11 cellular contexts compared by ENCODE assay signal in the genomic region with DNA sequence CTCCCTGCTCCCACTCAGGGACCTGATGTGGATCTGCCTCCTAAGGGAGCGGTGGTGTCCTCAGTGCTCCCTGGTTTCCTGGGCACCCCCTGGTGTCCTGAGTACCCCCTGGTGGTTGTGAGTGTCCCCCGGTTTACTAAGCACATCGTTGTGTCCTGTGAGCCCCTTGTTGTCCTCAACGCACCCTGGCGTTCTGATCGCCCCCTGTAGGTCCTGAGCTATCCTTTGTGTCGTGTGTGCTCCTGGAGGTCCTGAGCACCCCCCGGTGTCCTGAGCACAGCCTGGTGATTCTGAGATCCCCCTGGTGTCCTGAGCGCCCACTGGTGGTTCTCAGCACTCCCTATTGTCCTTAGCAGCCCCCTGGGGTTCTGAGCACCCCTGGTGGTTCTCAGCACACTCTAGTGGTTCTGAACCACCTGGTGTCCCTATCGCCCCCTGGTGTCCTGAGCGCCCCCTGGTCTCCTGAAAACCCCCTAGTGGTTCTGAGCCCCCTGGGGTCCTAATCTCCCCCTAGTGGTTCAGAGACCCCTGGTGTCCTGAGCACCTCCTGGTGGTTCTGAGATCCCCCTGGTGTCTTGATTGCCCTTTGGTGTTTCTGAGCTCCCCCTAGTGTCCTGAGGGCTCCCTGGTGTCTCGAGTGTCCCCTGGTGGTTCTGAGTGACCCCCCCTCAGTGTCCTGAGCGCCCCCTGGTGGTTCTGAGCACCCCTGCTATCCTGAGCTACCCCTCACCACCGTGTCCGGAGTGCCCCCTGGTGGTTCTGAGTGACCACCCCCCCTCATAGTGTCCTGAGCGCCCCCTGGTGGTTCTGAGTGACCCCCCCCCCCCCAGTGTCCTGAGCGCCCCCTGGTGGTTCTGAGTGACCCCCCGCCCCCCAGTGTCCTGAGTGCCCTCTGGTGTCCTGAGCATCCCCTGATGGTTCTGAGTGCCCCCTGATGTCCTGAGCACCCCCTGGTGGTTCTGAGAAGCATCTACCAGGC.
DNase-seq lines count a peak whose midpoint lies in the region; ATAC-seq and TF ChIP-seq lines count a peak whose summit lies in the region.
"Had no signal": no experiment of that assay in that cellular context is flagged by ENCODE, and none has a peak within 500 bp of the region (broad histone marks: within the 10 kb centered on the region; RNA-seq: fewer than 3 reads in every experiment).

No MANE protein-coding gene starts in this region.

- H3K27ac ChIP-seq in DND-41 (ENCODE audit: low read length) (peak overlapping the region; percentile 83), trophoblast cell (ENCODE audit: low read depth, low read length) (no peak overlapping the region)
- H3K27ac ChIP-seq: dorsolateral prefrontal cortex, RWPE1 had no signal

- no peaks in the 10 kb centered on the region for H4K20me1 ChIP-seq in DND-41 (ENCODE audit: insufficient read depth, low read length)

- H3K9me3 ChIP-seq in DND-41 (ENCODE audit: insufficient read depth, low read length, severe bottlenecking) (peaks cover 2% of the 10 kb centered on the region), trophoblast cell (ENCODE audit: insufficient read depth, low read depth, low read length) (peaks cover 16% of the 10 kb centered on the region)

- H3K18ac ChIP-seq in trophoblast cell (ENCODE audit: low read length), result no peak overlapping the region

- H4K12ac ChIP-seq in trophoblast cell (ENCODE audit: low read depth, low read length), result no peak overlapping the region

- H3K4me1 ChIP-seq in DND-41 (ENCODE audit: insufficient read depth, low read length), result peaks cover 62% of the 10 kb centered on the region
- H3K4me1 ChIP-seq in trophoblast cell (ENCODE audit: control insufficient read depth in 1 of 2, insufficient read depth in 2 of 2, low read length in 2 of 2), result no peaks in the 10 kb centered on the region

- POLR2A ChIA-PET in HEK293T (lab: Yijun Ruan, JAX), result no interaction called here

- H3K27me3 ChIP-seq in DND-41 (ENCODE audit: insufficient read depth, low read length, poor library complexity), result no peaks in the 10 kb centered on the region
- no peaks in the 10 kb centered on the region for H3K27me3 ChIP-seq in trophoblast cell (ENCODE audit: insufficient read depth, low read length)

- no CpG with 5 or more reads among the region's 18 CpGs for WGBS in trophoblast cell (ENCODE audit: extremely low coverage, insufficient coverage, insufficient read length)

- H4K8ac ChIP-seq in trophoblast cell (ENCODE audit: low read depth, low read length), result no peak overlapping the region

- no peak overlapping the region for H4K91ac ChIP-seq in trophoblast cell (ENCODE audit: low read depth, low read length)

- H3K14ac ChIP-seq in trophoblast cell (ENCODE audit: low read length), result no peak overlapping the region

- no peak overlapping the region for H2BK5ac ChIP-seq in trophoblast cell (ENCODE audit: low read depth, low read length, poor library complexity)

- 0 out of 2 replicates have a peak overlapping the region, but pooled peaks have one; percentile 8 for H3K9ac ChIP-seq in DND-41 (ENCODE audit: low read depth, low read length)
- H3K9ac ChIP-seq in trophoblast cell (ENCODE audit: low read length), result no peak overlapping the region

- no peak overlapping the region for H3K4ac ChIP-seq in trophoblast cell (ENCODE audit: low read depth, low read length)

- H2AFZ ChIP-seq in DND-41 (ENCODE audit: low read depth, low read length) (no peak overlapping the region; the same call in none of the 2 replicates), trophoblast cell (ENCODE audit: insufficient read depth, low read length, poor library complexity) (no peak overlapping the region)

- DNase-seq in DND-41, result peak; percentile 60
- peak; percentile 46 for DNase-seq in MV-4-11 (lab: John Stamatoyannopoulos, UW)
- peak; percentile 63 for DNase-seq in activated T-cell treated with anti-CD3 and anti-CD28 coated beads for 48 hours (ENCODE audit: low read depth)
- DNase-seq in stimulated activated CD4-positive, alpha-beta T cell treated with anti-CD3 and anti-CD28 coated beads, Interleukin-12 subunit alpha, Interleukin-12 subunit beta, amount 100 ng/mL, for 48 hours (ENCODE audit: low read depth in 2 of 3, low spot score in 1 of 3), result peak; percentile 65 to 69 (median 67)
- no peak for DNase-seq in trophoblast cell
- DNase-seq in mucosa of gallbladder (ENCODE audit: low spot score), result no peak
- DNase-seq in HEK293T (ENCODE audit: extremely low spot score), result no peak
- DNase-seq in left colon, result no peak
- DNase-seq: dorsolateral prefrontal cortex, NCI-H1105 treated with DMSO at 0.1 percent for 48 hours had no signal

- H3K23ac ChIP-seq in trophoblast cell (ENCODE audit: low read length), result no peak overlapping the region

- no peak overlapping the region for H2BK120ac ChIP-seq in trophoblast cell (ENCODE audit: insufficient read depth, low read length, poor library complexity)

- no peaks in the 10 kb centered on the region for H3K79me1 ChIP-seq in trophoblast cell (ENCODE audit: low read length)

- H3K36me3 ChIP-seq in DND-41 (ENCODE audit: insufficient read depth, low read length) (peaks cover 7% of the 10 kb centered on the region; the same call in 1 of the 2 replicates), trophoblast cell (ENCODE audit: control insufficient read depth in 1 of 2, insufficient read depth in 2 of 2, low read length in 2 of 2) (no peaks in the 10 kb centered on the region)

- H3K4me2 ChIP-seq in DND-41 (ENCODE audit: insufficient read depth, low read length) (no peak overlapping the region), trophoblast cell (ENCODE audit: low read length) (no peak overlapping the region)

- intact Hi-C loops in left colon (cut with DNase I, micrococcal nuclease), result no loop called here

- CTCF ChIA-PET in HEK293T (lab: Yijun Ruan, JAX), result no interaction called here

- ATAC-seq in DND-41 (ENCODE audit: insufficient read depth, low read depth) (peak; percentile 65), left colon (no peak)

- H3K79me2 ChIP-seq in DND-41 (ENCODE audit: insufficient read depth, low read length) (peaks cover 37% of the 10 kb centered on the region), trophoblast cell (ENCODE audit: control insufficient read depth, insufficient read depth, low read length, poor library complexity) (no peaks in the 10 kb centered on the region)

- no peak overlapping the region for H2BK12ac ChIP-seq in trophoblast cell (ENCODE audit: low read length)

- TF ChIP-seq CTCF in DND-41 (IDR thresholded peaks at IDR 0.05; ENCODE audit: borderline replicate concordance, extremely low read depth, low read length, poor library complexity, severe bottlenecking), result peak; percentile 53

- H3K4me3 ChIP-seq in DND-41 (ENCODE audit: low read depth in 1 of 2, low read length in 2 of 2) (no peak overlapping the region), trophoblast cell (ENCODE audit: low read depth, low read length) (no peak overlapping the region)
- H3K4me3 ChIP-seq: dorsolateral prefrontal cortex had no signal

- H2AK5ac ChIP-seq in trophoblast cell (ENCODE audit: low read length), result no peak overlapping the region

TF ChIP-seq in HEK293T, 16 proteins besides CTCF, POLR2A, EP300 and RAD21:
- TF ChIP-seq HDGF (IDR thresholded peaks at IDR 0.05; ENCODE audit: borderline replicate concordance) (no peak), FOXK2 (IDR thresholded peaks at IDR 0.05) (no peak), SP1 (IDR thresholded peaks at IDR 0.05) (no peak), ARNT (IDR thresholded peaks at IDR 0.05) (no peak), FOXM1 (IDR thresholded peaks at IDR 0.05; ENCODE audit: borderline replicate concordance) (no peak), TARDBP (IDR thresholded peaks at IDR 0.05) (no peak), BHLHE40 (IDR thresholded peaks at IDR 0.05; ENCODE audit: borderline replicate concordance) (no peak), SUZ12 (IDR thresholded peaks at IDR 0.05) (no peak), ZNF384 (IDR thresholded peaks at IDR 0.05) (no peak), ELF4 (IDR thresholded peaks at IDR 0.05) (no peak), LEF1 (IDR thresholded peaks at IDR 0.05; ENCODE audit: borderline replicate concordance) (no peak), NFRKB (IDR thresholded peaks at IDR 0.05) (no peak), CTBP1 (IDR thresholded peaks at IDR 0.05; ENCODE audit: borderline replicate concordance) (no peak), FOXA1 (IDR thresholded peaks at IDR 0.05) (no peak)
- TF ChIP-seq, protein P1, sequence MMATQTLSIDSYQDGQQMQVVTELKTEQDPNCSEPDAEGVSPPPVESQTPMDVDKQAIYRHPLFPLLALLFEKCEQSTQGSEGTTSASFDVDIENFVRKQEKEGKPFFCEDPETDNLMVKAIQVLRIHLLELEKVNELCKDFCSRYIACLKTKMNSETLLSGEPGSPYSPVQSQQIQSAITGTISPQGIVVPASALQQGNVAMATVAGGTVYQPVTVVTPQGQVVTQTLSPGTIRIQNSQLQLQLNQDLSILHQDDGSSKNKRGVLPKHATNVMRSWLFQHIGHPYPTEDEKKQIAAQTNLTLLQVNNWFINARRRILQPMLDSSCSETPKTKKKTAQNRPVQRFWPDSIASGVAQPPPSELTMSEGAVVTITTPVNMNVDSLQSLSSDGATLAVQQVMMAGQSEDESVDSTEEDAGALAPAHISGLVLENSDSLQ (IDR thresholded peaks at IDR 0.05), result no peak

Comparison
In these comparisons a context has a peak if more than half of its experiments do, and no peak if none do; other contexts are left out.
1. DNase-seq: peak in DND-41 (single experiment), MV-4-11 (single experiment), activated T-cell treated with anti-CD3 and anti-CD28 coated beads for 48 hours (single experiment) and stimulated activated CD4-positive, alpha-beta T cell treated with anti-CD3 and anti-CD28 coated beads, Interleukin-12 subunit alpha, Interleukin-12 subunit beta, amount 100 ng/mL, for 48 hours (3 of 3); none in trophoblast cell (0 of 2), mucosa of gallbladder (single experiment), HEK293T (single experiment) and left colon (0 of 2).